ENCODE assay signal across 30 cellular contexts in the genomic region with DNA sequence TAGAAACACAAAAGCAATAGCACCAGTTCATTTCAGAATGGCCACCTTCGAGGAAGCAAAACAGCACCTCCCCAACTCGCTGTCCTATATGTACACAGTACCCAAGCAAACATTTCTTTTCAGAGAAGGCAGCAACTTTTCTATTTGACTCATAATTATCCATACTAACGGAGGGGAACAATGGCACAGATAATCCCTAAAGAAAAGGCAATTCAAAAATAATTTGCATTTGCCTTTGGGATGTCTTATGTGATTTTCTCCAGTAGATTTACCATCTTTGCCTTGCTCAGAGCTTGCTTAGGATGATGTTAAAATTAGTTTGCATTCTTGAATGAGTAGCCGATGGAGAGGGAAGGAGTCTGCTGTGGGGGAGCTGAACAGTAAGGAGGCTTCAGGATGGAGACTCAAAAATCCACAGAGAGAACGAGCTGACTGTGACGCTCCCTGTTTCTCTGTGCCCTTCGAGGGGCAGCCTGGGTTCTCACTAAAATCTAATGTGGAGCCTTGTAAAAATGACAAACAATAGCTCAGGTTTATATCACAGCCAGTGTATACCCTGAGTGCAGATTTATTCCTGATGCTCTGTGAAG.
"Had no signal": no experiment of that assay in that cellular context is flagged by ENCODE, and none has a peak within 500 bp of the region (broad histone marks: within the 10 kb centered on the region; RNA-seq: fewer than 3 reads in every experiment).

No MANE protein-coding gene starts in this region.

- H3K9me3 ChIP-seq: adrenal gland, prostate gland, testis, uterus had no signal

- H3K4me3 ChIP-seq: adrenal gland, ascending aorta, dorsolateral prefrontal cortex, gastroesophageal sphincter, heart left ventricle, prostate gland, right atrium auricular region, spleen, testis, uterus had no signal

- H3K27ac ChIP-seq: adrenal gland, ascending aorta, dorsolateral prefrontal cortex, gastroesophageal sphincter, heart left ventricle, prostate gland, right atrium auricular region, spleen, testis, uterus, WERI-Rb-1 had no signal

- H3K4me1 Mint-ChIP-seq: central memory CD8-positive, alpha-beta T cell had no signal

- H3K27ac Mint-ChIP-seq: activated naive CD8-positive, alpha-beta T cell; activated T-cell treated with anti-CD3 and anti-CD28 coated beads, Interleukin-2, amount 50 U/mL, for 24 hours; activated T-helper 2 cell treated with anti-CD3 and anti-CD28 coated beads, Interferon-gamma antibody, Interleukin-2, Interleukin-4, amounts not matched to agents 10 μg/mL and 5 μg/mL and 100 μg/mL, durations not matched to agents 14 hours and 24 hours and 36 hours; effector memory CD8-positive, alpha-beta T cell; memory B cell; nephron progenitor cell had no signal

- H3K36me3 ChIP-seq: adrenal gland, ascending aorta, gastroesophageal sphincter, heart left ventricle, prostate gland, right atrium auricular region, spleen, uterus, WERI-Rb-1 had no signal

- H3K4me3 Mint-ChIP-seq: activated naive CD8-positive, alpha-beta T cell; activated T-cell treated with anti-CD3 and anti-CD28 coated beads, Interleukin-2, amount 50 U/mL, for 24 hours; central memory CD8-positive, alpha-beta T cell; effector memory CD8-positive, alpha-beta T cell; memory B cell; nephron progenitor cell had no signal

- H3K9me3 Mint-ChIP-seq: activated T-cell treated with anti-CD3 and anti-CD28 coated beads, Interleukin-2, amount 50 U/mL, for 24 hours; memory B cell had no signal

- H3K27me3 ChIP-seq: adrenal gland, ascending aorta, dorsolateral prefrontal cortex, heart left ventricle, right atrium auricular region, spleen, testis, uterus had no signal

- DNase-seq: activated CD4-positive, alpha-beta T cell treated with anti-CD3 and anti-CD28 coated beads for 1 hour; activated CD4-positive, alpha-beta T cell treated with anti-CD3 and anti-CD28 coated beads, Interleukin-2, amount 50 U/mL, for 4 hours; activated CD8-positive, alpha-beta memory T cell treated with anti-CD3 and anti-CD28 coated beads for 24 hours; activated CD8-positive, alpha-beta memory T cell treated with anti-CD3 and anti-CD28 coated beads, Interleukin-2, amount 50 U/mL, for 4 hours; activated naive CD4-positive, alpha-beta T cell; activated T-cell treated with anti-CD3 and anti-CD28 coated beads, Interleukin-2, amount 50 U/mL, for 24 hours; adrenal gland; dorsolateral prefrontal cortex; effector memory CD8-positive, alpha-beta T cell; heart left ventricle; left colon; nephron progenitor cell; spleen; stimulated activated CD4-positive, alpha-beta T cell treated with anti-CD3 and anti-CD28 coated beads, Interleukin-4, amount 100 ng/mL, for 1 hour; stimulated activated naive CD4-positive, alpha-beta T cell; testis; trophoblast cell; uterus; WERI-Rb-1 had no signal

- FAIRE-seq: colon, keratinocyte, TTC549 had no signal

- ATAC-seq: effector memory CD8-positive, alpha-beta T cell; gastroesophageal sphincter; heart left ventricle; left colon had no signal

- H3K4me1 ChIP-seq: ascending aorta, gastroesophageal sphincter, prostate gland, right atrium auricular region, spleen, uterus had no signal

- H3K36me3 Mint-ChIP-seq: activated naive CD8-positive, alpha-beta T cell had no signal
